Comparison of ENCODE assay signal across 7 cellular contexts in genomic region chr6:166106076-166106686, GRCh38.
DNase-seq lines count a peak whose midpoint lies in the region; TF ChIP-seq lines count a peak whose summit lies in the region.

No MANE protein-coding gene starts in this region.

- no peaks in the 10 kb centered on the region for H3K36me3 Mint-ChIP-seq in HFFc6 (ENCODE audit: low read depth)

- H3K9me3 Mint-ChIP-seq in HFFc6 = peaks cover 7% of the 10 kb centered on the region; the same call in 1 of the 2 replicates

- no peaks in the 10 kb centered on the region for H3K4me1 ChIP-seq in iPS DF 6.9 (ENCODE audit: control insufficient read depth, insufficient read depth, low read length)

- H3K27me3 Mint-ChIP-seq in HFFc6 (ENCODE audit: insufficient read depth) = no peaks in the 10 kb centered on the region; the same call in 1 of the 2 replicates

- no peaks in the 10 kb centered on the region for H3K36me3 ChIP-seq in iPS DF 6.9 (ENCODE audit: control insufficient read depth, insufficient read depth, low read length)

- no peak overlapping the region for H3K4me3 Mint-ChIP-seq in HFFc6

- no peak overlapping the region for H3K27ac Mint-ChIP-seq in HFFc6

- H3K4me3 ChIP-seq in astrocyte of the spinal cord (ENCODE audit: low read depth, low read length) (no peak overlapping the region), iPS DF 6.9 (ENCODE audit: low read length) (no peak overlapping the region)

- DNase-seq in HFFc6 (peak; percentile 5), NCI-H1105 treated with DMSO at 0.1 percent for 48 hours (lab: John Stamatoyannopoulos, UW) (peak; percentile 85), T-helper 1 cell (peak; percentile 16 to 63 (median 30)), astrocyte of the spinal cord (ENCODE audit: low read depth, low spot score) (peak; percentile 72), iPS DF 6.9 (ENCODE audit: low read depth, low spot score) (peak; percentile 54)
- peak; percentile 63 for DNase-seq in stimulated activated CD4-positive, alpha-beta T cell treated with anti-CD3 and anti-CD28 coated beads, Interleukin-12 subunit alpha, Interleukin-12 subunit beta, amount 100 ng/mL, for 4 hours

- no peaks in the 10 kb centered on the region for H3K27me3 ChIP-seq in iPS DF 6.9 (ENCODE audit: control insufficient read depth, insufficient read depth, low read length)

- no CpG with 5 or more reads among the region's 11 CpGs for WGBS in iPS DF 6.9 (ENCODE audit: insufficient coverage, insufficient read length)

- H3K4me1 Mint-ChIP-seq in HFFc6 (ENCODE audit: low read depth) = no peaks in the 10 kb centered on the region

- in situ Hi-C loops in astrocyte of the spinal cord (cut with HindIII; ENCODE audit: low sequenced_read_pairs) = no loop called here

- H3K9me3 ChIP-seq in iPS DF 6.9 (ENCODE audit: control insufficient read depth, insufficient read depth, low read length) = peaks cover 3% of the 10 kb centered on the region; the same call in 1 of the 2 replicates

- no peak overlapping the region for H3K27ac ChIP-seq in iPS DF 6.9 (ENCODE audit: low read length)

- TF ChIP-seq CTCF in GM12872 (IDR thresholded peaks at IDR 0.05; ENCODE audit: insufficient read depth, low read depth, low read length) = peak; percentile 88
- TF ChIP-seq CTCF in HFFc6 (IDR thresholded peaks at IDR 0.05) = peak; percentile 84
- TF ChIP-seq CTCF in astrocyte of the spinal cord (IDR thresholded peaks at IDR 0.05; ENCODE audit: low read depth, low read length) = peak; percentile 89

Comparison
In these comparisons a context has a peak if more than half of its experiments do, and no peak if none do; other contexts are left out.
1. DNase-seq: peak in every context shown above with its lines; median percentile 85 in NCI-H1105 treated with DMSO at 0.1 percent for 48 hours; 72 in astrocyte of the spinal cord; 63 in stimulated activated CD4-positive, alpha-beta T cell treated with anti-CD3 and anti-CD28 coated beads, Interleukin-12 subunit alpha, Interleukin-12 subunit beta, amount 100 ng/mL, for 4 hours; 54 in iPS DF 6.9; 30 in T-helper 1 cell; 5 in HFFc6.